In the genomic region with DNA sequence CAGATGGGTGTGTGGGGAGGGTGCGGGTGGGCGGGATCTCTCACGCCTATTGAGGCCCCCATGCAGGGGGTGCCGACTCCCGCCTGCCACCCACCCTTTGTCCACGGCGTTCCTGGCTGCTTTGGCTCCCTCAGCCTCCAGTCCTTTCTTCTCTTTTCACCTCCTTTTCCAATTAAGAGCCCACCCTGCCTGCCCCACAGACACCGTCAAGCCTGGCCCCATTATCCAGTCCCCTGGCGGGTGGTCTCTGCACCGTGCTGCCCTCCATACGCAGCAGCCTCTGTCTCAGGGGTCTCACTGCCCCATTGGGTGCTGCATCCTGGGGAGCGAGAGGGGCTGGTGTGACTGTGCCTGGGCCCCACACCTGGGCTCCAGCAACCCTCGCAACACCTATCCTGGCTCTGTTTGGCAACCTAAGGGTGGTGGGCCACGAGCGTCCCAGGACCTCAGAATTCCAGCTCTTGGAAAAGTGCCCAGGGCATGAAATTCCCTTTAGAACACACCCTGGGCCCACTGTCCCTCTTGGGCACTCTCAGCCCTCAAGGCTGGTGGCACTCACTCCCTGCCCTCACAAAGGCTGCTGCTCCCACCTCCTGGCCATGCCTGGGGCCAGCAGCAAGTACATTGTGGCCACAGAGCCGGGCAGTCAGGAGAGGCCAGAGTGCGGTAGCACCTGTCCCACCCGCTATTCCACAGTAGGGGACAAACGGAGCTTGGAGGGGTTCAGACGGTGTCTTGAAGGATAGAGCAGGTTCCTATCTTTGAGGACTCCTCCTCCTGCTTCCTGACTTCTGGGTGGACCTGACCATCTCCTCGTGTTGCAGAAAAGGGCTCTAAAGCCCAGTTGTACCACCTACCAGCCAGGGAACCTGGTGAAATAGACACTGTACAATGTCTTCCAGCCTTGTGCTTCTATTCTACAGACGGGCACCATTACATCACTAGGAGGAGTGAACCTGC, we compare ENCODE assay signal across 1 cellular context.
TF ChIP-seq lines count a peak whose summit lies in the region.

No MANE protein-coding gene starts in this region.

TF ChIP-seq in HCT116, 20 proteins besides CTCF, POLR2A, EP300 and RAD21 (continued from another document):
- TF ChIP-seq SIN3A (IDR thresholded peaks at IDR 0.05; ENCODE audit: low read depth) (no peak), TCF7L2 (IDR thresholded peaks at IDR 0.05; ENCODE audit: borderline replicate concordance, extremely low read depth, insufficient read depth, insufficient read length) (no peak), FOSL1 (IDR thresholded peaks at IDR 0.05; ENCODE audit: low read depth) (no peak), YY1 (IDR thresholded peaks at IDR 0.05; ENCODE audit: extremely low read depth, insufficient replicate concordance, low read depth, low read length) (no peak), CBX3 (IDR thresholded peaks at IDR 0.05; ENCODE audit: low read depth) (no peak)
- TF ChIP-seq, protein P1, sequence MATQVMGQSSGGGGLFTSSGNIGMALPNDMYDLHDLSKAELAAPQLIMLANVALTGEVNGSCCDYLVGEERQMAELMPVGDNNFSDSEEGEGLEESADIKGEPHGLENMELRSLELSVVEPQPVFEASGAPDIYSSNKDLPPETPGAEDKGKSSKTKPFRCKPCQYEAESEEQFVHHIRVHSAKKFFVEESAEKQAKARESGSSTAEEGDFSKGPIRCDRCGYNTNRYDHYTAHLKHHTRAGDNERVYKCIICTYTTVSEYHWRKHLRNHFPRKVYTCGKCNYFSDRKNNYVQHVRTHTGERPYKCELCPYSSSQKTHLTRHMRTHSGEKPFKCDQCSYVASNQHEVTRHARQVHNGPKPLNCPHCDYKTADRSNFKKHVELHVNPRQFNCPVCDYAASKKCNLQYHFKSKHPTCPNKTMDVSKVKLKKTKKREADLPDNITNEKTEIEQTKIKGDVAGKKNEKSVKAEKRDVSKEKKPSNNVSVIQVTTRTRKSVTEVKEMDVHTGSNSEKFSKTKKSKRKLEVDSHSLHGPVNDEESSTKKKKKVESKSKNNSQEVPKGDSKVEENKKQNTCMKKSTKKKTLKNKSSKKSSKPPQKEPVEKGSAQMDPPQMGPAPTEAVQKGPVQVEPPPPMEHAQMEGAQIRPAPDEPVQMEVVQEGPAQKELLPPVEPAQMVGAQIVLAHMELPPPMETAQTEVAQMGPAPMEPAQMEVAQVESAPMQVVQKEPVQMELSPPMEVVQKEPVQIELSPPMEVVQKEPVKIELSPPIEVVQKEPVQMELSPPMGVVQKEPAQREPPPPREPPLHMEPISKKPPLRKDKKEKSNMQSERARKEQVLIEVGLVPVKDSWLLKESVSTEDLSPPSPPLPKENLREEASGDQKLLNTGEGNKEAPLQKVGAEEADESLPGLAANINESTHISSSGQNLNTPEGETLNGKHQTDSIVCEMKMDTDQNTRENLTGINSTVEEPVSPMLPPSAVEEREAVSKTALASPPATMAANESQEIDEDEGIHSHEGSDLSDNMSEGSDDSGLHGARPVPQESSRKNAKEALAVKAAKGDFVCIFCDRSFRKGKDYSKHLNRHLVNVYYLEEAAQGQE (IDR thresholded peaks at IDR 0.05; ENCODE audit: low read depth): no peak
